Comparison of ENCODE assay signal across 9 cellular contexts in the genomic region with DNA sequence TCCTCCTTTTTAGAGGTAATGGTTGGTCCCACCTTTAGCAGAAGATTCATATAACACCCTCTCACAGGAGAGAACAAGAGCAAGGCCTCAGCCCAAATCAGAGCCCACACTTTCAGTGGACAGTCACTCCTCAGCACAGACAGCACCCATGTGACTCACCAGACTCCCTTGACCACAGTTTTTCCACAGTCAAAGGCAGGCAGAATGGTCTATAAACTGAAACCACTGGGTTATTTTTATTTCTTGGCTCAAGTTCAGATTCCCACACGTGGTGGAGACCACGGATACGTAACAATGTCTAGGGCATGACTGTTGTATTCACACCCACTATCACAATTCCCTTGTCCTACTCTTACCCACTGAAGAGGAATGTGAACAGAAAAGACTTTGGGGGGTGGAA.
DNase-seq lines count a peak whose midpoint lies in the region; ATAC-seq and TF ChIP-seq lines count a peak whose summit lies in the region.
"Had no signal": no experiment of that assay in that cellular context is flagged by ENCODE, and none has a peak within 500 bp of the region (broad histone marks: within the 10 kb centered on the region; RNA-seq: fewer than 3 reads in every experiment).

No MANE protein-coding gene starts in this region.

- no peak overlapping the region for H3K4me3 Mint-ChIP-seq in effector memory CD8-positive, alpha-beta T cell
- H3K4me3 Mint-ChIP-seq: brain had no signal

- H3K27ac Mint-ChIP-seq in effector memory CD8-positive, alpha-beta T cell, result no peak overlapping the region

- no peak for ATAC-seq in GM18502 (IDR thresholded peaks at IDR 0.05; ENCODE audit: poor library complexity, unreplicated experiment)
- no peak for ATAC-seq in effector memory CD8-positive, alpha-beta T cell (replicated peaks)

- H3K4me3 ChIP-seq in foreskin fibroblast (ENCODE audit: low read depth in 1 of 2, low read length in 2 of 2), result no peak overlapping the region

- H3K27me3 Mint-ChIP-seq in effector memory CD8-positive, alpha-beta T cell, result peaks cover 21 to 26% of the 10 kb centered on the region in 2 donors
- H3K27me3 Mint-ChIP-seq: brain had no signal

- DNase-seq in A172 (ENCODE audit: low spot score) (peak; percentile 90), H4 (ENCODE audit: low spot score) (peak; percentile 75), RKO (ENCODE audit: low spot score) (peak; percentile 12), foreskin fibroblast (peak; percentile 77 to 78), NOMO-1 treated with dmso at 0.1 percent for 144 hours (lab: John Stamatoyannopoulos, UW; ENCODE audit: unreplicated experiment) (no peak), NCI-H2029 treated with DMSO at 0.1 percent for 48 hours (lab: John Stamatoyannopoulos, UW) (no peak)
- no peak for DNase-seq in effector memory CD8-positive, alpha-beta T cell

- H3K36me3 Mint-ChIP-seq in effector memory CD8-positive, alpha-beta T cell (ENCODE audit: insufficient read depth), result no peaks in the 10 kb centered on the region

- H3K4me1 Mint-ChIP-seq in effector memory CD8-positive, alpha-beta T cell (ENCODE audit: low read depth in 2 of 2), result no peaks in the 10 kb centered on the region

- H3K9me3 Mint-ChIP-seq in effector memory CD8-positive, alpha-beta T cell, result no peaks in the 10 kb centered on the region

- TF ChIP-seq CTCF in foreskin fibroblast (IDR thresholded peaks at IDR 0.05; ENCODE audit: low read depth, low read length), result no peak

Comparison
In these comparisons a context has a peak if more than half of its experiments do, and no peak if none do; other contexts are left out.
1. DNase-seq: peak in A172 (single experiment), H4 (single experiment), RKO (single experiment) and foreskin fibroblast (2 of 2); none in NOMO-1 treated with dmso at 0.1 percent for 144 hours (single experiment), NCI-H2029 treated with DMSO at 0.1 percent for 48 hours (single experiment) and effector memory CD8-positive, alpha-beta T cell (0 of 3).